Comparison of ENCODE assay signal across 1 cellular context in the genomic region with DNA sequence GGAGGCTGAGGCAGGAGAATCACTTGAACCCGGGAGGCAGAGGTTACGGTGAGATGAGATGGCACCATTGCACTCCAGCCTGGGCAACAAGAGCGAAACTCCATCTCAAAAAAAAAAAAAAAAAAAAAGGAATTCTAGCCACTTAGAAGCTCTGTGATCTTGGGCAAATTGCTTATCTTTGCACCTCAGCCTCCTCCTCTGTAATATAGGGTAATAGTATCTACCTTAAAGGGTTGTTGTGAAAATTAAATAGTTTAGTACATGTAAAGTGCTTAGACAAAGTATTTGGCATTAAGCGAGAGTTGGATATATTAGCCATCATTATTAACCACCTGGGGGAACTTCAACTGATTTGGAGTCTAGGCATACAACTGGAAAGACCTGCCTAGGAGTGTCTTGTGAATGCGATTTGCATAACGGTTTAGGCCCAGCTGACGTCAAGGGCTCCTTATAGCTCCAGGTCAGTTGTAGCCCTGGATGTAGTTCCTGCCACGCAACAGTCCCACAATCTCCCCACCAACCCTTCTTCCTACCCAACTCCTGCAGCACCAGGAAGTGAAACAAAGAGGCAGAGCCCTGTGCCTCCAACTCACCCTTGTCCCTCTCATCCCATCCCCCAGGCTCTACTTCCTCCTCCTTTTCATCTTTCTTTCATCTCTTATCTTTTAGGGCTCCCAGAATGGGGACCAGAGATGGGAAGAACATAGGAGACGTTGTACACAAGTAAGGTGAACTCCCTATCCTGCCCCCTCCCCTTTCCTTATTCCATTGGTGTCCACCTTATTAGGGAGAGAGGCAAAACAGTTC.
TF ChIP-seq lines count a peak whose summit lies in the region.

No MANE protein-coding gene starts in this region.

TF ChIP-seq in K562, 482 proteins besides CTCF, POLR2A, EP300 and RAD21 (continued from another document and continues in another):
- TF ChIP-seq, protein P1, sequence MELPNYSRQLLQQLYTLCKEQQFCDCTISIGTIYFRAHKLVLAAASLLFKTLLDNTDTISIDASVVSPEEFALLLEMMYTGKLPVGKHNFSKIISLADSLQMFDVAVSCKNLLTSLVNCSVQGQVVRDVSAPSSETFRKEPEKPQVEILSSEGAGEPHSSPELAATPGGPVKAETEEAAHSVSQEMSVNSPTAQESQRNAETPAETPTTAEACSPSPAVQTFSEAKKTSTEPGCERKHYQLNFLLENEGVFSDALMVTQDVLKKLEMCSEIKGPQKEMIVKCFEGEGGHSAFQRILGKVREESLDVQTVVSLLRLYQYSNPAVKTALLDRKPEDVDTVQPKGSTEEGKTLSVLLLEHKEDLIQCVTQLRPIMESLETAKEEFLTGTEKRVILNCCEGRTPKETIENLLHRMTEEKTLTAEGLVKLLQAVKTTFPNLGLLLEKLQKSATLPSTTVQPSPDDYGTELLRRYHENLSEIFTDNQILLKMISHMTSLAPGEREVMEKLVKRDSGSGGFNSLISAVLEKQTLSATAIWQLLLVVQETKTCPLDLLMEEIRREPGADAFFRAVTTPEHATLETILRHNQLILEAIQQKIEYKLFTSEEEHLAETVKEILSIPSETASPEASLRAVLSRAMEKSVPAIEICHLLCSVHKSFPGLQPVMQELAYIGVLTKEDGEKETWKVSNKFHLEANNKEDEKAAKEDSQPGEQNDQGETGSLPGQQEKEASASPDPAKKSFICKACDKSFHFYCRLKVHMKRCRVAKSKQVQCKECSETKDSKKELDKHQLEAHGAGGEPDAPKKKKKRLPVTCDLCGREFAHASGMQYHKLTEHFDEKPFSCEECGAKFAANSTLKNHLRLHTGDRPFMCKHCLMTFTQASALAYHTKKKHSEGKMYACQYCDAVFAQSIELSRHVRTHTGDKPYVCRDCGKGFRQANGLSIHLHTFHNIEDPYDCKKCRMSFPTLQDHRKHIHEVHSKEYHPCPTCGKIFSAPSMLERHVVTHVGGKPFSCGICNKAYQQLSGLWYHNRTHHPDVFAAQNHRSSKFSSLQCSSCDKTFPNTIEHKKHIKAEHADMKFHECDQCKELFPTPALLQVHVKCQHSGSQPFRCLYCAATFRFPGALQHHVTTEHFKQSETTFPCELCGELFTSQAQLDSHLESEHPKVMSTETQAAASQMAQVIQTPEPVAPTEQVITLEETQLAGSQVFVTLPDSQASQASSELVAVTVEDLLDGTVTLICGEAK (IDR thresholded peaks at IDR 0.05), result peak; percentile 91
- TF ChIP-seq, protein P1 (CRISPR knock-in tag; IDR thresholded peaks at IDR 0.05), result no peak
- peak; percentile 87 for TF ChIP-seq SMAD1 (IDR thresholded peaks at IDR 0.05; ENCODE audit: low read depth, low read length, partially characterized antibody)
- TF ChIP-seq NELFE (IDR thresholded peaks at IDR 0.05; ENCODE audit: insufficient read depth, insufficient read length), result no peak
- peak; percentile 43; the same call in 1 of the 2 replicates for TF ChIP-seq MYC (IDR thresholded peaks at IDR 0.05; ENCODE audit: low read depth, low read length)
- TF ChIP-seq MYC (CRISPR knock-in tag; IDR thresholded peaks at IDR 0.05; ENCODE audit: borderline replicate concordance, low read depth), result no peak
- peak; percentile 95 for TF ChIP-seq CREM (IDR thresholded peaks at IDR 0.05; ENCODE audit: low read depth)
- TF ChIP-seq MYNN (IDR thresholded peaks at IDR 0.05), result 0 out of 2 replicates have a peak, but pooled peaks have one; percentile 13
- TF ChIP-seq MYNN (CRISPR knock-in tag; IDR thresholded peaks at IDR 0.05), result no peak
- TF ChIP-seq CXXC5 (CRISPR knock-in tag; IDR thresholded peaks at IDR 0.05), result peak; percentile 69; the same call in 1 of the 2 replicates
- no peak for TF ChIP-seq SIN3A (IDR thresholded peaks at IDR 0.05; ENCODE audit: borderline replicate concordance in 2 of 2, control insufficient read depth in 1 of 2, low read depth in 2 of 2, low read length in 2 of 2)
- TF ChIP-seq, protein P2, sequence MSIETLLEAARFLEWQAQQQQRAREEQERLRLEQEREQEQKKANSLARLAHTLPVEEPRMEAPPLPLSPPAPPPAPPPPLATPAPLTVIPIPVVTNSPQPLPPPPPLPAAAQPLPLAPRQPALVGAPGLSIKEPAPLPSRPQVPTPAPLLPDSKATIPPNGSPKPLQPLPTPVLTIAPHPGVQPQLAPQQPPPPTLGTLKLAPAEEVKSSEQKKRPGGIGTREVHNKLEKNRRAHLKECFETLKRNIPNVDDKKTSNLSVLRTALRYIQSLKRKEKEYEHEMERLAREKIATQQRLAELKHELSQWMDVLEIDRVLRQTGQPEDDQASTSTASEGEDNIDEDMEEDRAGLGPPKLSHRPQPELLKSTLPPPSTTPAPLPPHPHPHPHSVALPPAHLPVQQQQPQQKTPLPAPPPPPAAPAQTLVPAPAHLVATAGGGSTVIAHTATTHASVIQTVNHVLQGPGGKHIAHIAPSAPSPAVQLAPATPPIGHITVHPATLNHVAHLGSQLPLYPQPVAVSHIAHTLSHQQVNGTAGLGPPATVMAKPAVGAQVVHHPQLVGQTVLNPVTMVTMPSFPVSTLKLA (conservative IDR thresholded peaks at IDR 0.05), result peak in 1 of 2 experiments; percentile 58; a peak in 2 of 4 replicates
- TF ChIP-seq, protein P3, sequence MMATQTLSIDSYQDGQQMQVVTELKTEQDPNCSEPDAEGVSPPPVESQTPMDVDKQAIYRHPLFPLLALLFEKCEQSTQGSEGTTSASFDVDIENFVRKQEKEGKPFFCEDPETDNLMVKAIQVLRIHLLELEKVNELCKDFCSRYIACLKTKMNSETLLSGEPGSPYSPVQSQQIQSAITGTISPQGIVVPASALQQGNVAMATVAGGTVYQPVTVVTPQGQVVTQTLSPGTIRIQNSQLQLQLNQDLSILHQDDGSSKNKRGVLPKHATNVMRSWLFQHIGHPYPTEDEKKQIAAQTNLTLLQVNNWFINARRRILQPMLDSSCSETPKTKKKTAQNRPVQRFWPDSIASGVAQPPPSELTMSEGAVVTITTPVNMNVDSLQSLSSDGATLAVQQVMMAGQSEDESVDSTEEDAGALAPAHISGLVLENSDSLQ (IDR thresholded peaks at IDR 0.05), result 0 out of 2 replicates have a peak, but pooled peaks have one; percentile 8
- 0 out of 2 replicates have a peak, but pooled peaks have one; percentile 0 for TF ChIP-seq MECOM (CRISPR knock-in tag; IDR thresholded peaks at IDR 0.05)
- peak; percentile 95 for TF ChIP-seq POLR2H (tag; IDR thresholded peaks at IDR 0.05; ENCODE audit: low read depth)
- peak; percentile 81; the same call in 1 of the 2 replicates for TF ChIP-seq CTBP1 (IDR thresholded peaks at IDR 0.05; ENCODE audit: borderline replicate concordance)
- TF ChIP-seq CEBPG (CRISPR knock-in tag; IDR thresholded peaks at IDR 0.05), result peak; percentile 93
- no peak; a peak in 1 of 4 replicates for TF ChIP-seq CEBPG (tag; conservative IDR thresholded peaks at IDR 0.05 in 1 of 2, IDR thresholded peaks at IDR 0.05 in 1 of 2)
- no peak for TF ChIP-seq ZNF695 (CRISPR knock-in tag; IDR thresholded peaks at IDR 0.05)
- peak; percentile 43; the same call in 1 of the 2 replicates for TF ChIP-seq ZNF766 (CRISPR knock-in tag; conservative IDR thresholded peaks at IDR 0.05)
- TF ChIP-seq SUPT5H (IDR thresholded peaks at IDR 0.05), result peak; percentile 81
- TF ChIP-seq, protein P4, sequence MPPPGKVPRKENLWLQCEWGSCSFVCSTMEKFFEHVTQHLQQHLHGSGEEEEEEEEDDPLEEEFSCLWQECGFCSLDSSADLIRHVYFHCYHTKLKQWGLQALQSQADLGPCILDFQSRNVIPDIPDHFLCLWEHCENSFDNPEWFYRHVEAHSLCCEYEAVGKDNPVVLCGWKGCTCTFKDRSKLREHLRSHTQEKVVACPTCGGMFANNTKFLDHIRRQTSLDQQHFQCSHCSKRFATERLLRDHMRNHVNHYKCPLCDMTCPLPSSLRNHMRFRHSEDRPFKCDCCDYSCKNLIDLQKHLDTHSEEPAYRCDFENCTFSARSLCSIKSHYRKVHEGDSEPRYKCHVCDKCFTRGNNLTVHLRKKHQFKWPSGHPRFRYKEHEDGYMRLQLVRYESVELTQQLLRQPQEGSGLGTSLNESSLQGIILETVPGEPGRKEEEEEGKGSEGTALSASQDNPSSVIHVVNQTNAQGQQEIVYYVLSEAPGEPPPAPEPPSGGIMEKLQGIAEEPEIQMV (tag; conservative IDR thresholded peaks at IDR 0.05; ENCODE audit: low read depth), result 0 out of 2 replicates have a peak, but pooled peaks have one; percentile 20
- peak; percentile 47; the same call in 1 of the 2 replicates for TF ChIP-seq SPI1 (IDR thresholded peaks at IDR 0.05; ENCODE audit: borderline replicate concordance, low read depth, low read length)
- TF ChIP-seq PRPF4 (IDR thresholded peaks at IDR 0.05; ENCODE audit: insufficient read depth, low read depth, low read length, poor library complexity, severe bottlenecking), result no peak
- TF ChIP-seq ZC3H8 (IDR thresholded peaks at IDR 0.05), result 0 out of 2 replicates have a peak, but pooled peaks have one; percentile 42
- TF ChIP-seq LEF1 (IDR thresholded peaks at IDR 0.05), result peak; percentile 91
- TF ChIP-seq, protein P5, sequence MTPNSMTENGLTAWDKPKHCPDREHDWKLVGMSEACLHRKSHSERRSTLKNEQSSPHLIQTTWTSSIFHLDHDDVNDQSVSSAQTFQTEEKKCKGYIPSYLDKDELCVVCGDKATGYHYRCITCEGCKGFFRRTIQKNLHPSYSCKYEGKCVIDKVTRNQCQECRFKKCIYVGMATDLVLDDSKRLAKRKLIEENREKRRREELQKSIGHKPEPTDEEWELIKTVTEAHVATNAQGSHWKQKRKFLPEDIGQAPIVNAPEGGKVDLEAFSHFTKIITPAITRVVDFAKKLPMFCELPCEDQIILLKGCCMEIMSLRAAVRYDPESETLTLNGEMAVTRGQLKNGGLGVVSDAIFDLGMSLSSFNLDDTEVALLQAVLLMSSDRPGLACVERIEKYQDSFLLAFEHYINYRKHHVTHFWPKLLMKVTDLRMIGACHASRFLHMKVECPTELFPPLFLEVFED (CRISPR knock-in tag; conservative IDR thresholded peaks at IDR 0.05), result peak; percentile 76; the same call in 1 of the 2 replicates
- TF ChIP-seq ZNF12 (CRISPR knock-in tag; IDR thresholded peaks at IDR 0.05), result no peak
- TF ChIP-seq, protein P6, sequence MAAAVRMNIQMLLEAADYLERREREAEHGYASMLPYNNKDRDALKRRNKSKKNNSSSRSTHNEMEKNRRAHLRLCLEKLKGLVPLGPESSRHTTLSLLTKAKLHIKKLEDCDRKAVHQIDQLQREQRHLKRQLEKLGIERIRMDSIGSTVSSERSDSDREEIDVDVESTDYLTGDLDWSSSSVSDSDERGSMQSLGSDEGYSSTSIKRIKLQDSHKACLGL (CRISPR knock-in tag; IDR thresholded peaks at IDR 0.05; ENCODE audit: borderline replicate concordance, poor library complexity, severe bottlenecking), result no peak
- peak; percentile 42; the same call in 1 of the 2 replicates for TF ChIP-seq SP1 (CRISPR knock-in tag; IDR thresholded peaks at IDR 0.05)
- TF ChIP-seq ZNF197 (CRISPR knock-in tag; IDR thresholded peaks at IDR 0.05; ENCODE audit: low read depth), result 0 out of 2 replicates have a peak, but pooled peaks have one; percentile 10
- TF ChIP-seq ELF4 (CRISPR knock-in tag; IDR thresholded peaks at IDR 0.05), result peak; percentile 96
- no peak for TF ChIP-seq MIER1 (IDR thresholded peaks at IDR 0.05; ENCODE audit: low read depth)
- TF ChIP-seq, protein P7, sequence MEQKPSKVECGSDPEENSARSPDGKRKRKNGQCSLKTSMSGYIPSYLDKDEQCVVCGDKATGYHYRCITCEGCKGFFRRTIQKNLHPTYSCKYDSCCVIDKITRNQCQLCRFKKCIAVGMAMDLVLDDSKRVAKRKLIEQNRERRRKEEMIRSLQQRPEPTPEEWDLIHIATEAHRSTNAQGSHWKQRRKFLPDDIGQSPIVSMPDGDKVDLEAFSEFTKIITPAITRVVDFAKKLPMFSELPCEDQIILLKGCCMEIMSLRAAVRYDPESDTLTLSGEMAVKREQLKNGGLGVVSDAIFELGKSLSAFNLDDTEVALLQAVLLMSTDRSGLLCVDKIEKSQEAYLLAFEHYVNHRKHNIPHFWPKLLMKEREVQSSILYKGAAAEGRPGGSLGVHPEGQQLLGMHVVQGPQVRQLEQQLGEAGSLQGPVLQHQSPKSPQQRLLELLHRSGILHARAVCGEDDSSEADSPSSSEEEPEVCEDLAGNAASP (IDR thresholded peaks at IDR 0.05), result no peak
- TF ChIP-seq, protein P8, sequence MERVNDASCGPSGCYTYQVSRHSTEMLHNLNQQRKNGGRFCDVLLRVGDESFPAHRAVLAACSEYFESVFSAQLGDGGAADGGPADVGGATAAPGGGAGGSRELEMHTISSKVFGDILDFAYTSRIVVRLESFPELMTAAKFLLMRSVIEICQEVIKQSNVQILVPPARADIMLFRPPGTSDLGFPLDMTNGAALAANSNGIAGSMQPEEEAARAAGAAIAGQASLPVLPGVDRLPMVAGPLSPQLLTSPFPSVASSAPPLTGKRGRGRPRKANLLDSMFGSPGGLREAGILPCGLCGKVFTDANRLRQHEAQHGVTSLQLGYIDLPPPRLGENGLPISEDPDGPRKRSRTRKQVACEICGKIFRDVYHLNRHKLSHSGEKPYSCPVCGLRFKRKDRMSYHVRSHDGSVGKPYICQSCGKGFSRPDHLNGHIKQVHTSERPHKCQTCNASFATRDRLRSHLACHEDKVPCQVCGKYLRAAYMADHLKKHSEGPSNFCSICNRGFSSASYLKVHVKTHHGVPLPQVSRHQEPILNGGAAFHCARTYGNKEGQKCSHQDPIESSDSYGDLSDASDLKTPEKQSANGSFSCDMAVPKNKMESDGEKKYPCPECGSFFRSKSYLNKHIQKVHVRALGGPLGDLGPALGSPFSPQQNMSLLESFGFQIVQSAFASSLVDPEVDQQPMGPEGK (CRISPR knock-in tag; IDR thresholded peaks at IDR 0.05; ENCODE audit: borderline replicate concordance), result no peak
- peak; percentile 39; the same call in 1 of the 2 replicates for TF ChIP-seq PHF8 (IDR thresholded peaks at IDR 0.05; ENCODE audit: borderline replicate concordance, low read length)
- no peak for TF ChIP-seq ZNF445 (CRISPR knock-in tag; IDR thresholded peaks at IDR 0.05; ENCODE audit: low read depth)
- no peak for TF ChIP-seq HMG20B (CRISPR knock-in tag; IDR thresholded peaks at IDR 0.05)
